In genomic region chr11:46277313-46277622, GRCh38 we compare ENCODE assay signal across 7 cellular contexts. TPM values are rescaled to one million over a fixed set of nuclear protein-coding genes. Genes with fewer than 3 reads are reported as not detected.
DNase-seq lines count a peak whose midpoint lies in the region; ATAC-seq, FAIRE-seq and TF ChIP-seq lines count a peak whose summit lies in the region.

No MANE protein-coding gene starts in this region.

- H3K27me3 Mint-ChIP-seq in stimulated activated memory B cell treated with anti-CD40 and anti-IgM and Interleukin-4, amounts not matched to agents 10 μg/mL and 1 μg/mL and 100 μg/mL, for 72 hours: peaks cover 67% of the 10 kb centered on the region

- H3K9me3 Mint-ChIP-seq in stimulated activated memory B cell treated with anti-CD40 and anti-IgM and Interleukin-4, amounts not matched to agents 10 μg/mL and 1 μg/mL and 100 μg/mL, for 72 hours: no peaks in the 10 kb centered on the region

- H3K27ac Mint-ChIP-seq in stimulated activated memory B cell treated with anti-CD40 and anti-IgM and Interleukin-4, amounts not matched to agents 10 μg/mL and 1 μg/mL and 100 μg/mL, for 72 hours: no peak overlapping the region

- peak overlapping the region; percentile 75 for H3K4me3 ChIP-seq in SK-N-MC

- no peak for FAIRE-seq in H54 (lab: Jason Lieb, UNC)

- H3K9me3 ChIP-seq in SK-N-MC (ENCODE audit: low read depth, low read length): no peaks in the 10 kb centered on the region

- peak overlapping the region; percentile 19 for H3K4me3 Mint-ChIP-seq in stimulated activated memory B cell treated with anti-CD40 and anti-IgM and Interleukin-4, amounts not matched to agents 10 μg/mL and 1 μg/mL and 100 μg/mL, for 72 hours

- TF ChIP-seq POLR2A in H54 (IDR thresholded peaks at IDR 0.05; ENCODE audit: low read depth, low read length): no peak

- no peak overlapping the region for H3K27ac ChIP-seq in SK-N-MC

- DNase-seq in H54 (ENCODE audit: insufficient read length, low spot score): peak; percentile 86
- no peak for DNase-seq in SK-N-MC (ENCODE audit: low read depth, low spot score)
- DNase-seq in left cardiac atrium: peak; percentile 72
- no peak for DNase-seq in mucosa of gallbladder (ENCODE audit: low spot score)
- DNase-seq in stimulated activated CD4-positive, alpha-beta T cell treated with anti-CD3 and anti-CD28 coated beads, Interleukin-2, amount 100 ng/mL, for 48 hours: no peak
- DNase-seq in T-helper 2 cell: no peak

- H3K9ac ChIP-seq in SK-N-MC (ENCODE audit: insufficient read length): peak overlapping the region; percentile 37

- no peaks in the 10 kb centered on the region for H3K36me3 Mint-ChIP-seq in stimulated activated memory B cell treated with anti-CD40 and anti-IgM and Interleukin-4, amounts not matched to agents 10 μg/mL and 1 μg/mL and 100 μg/mL, for 72 hours

- intact Hi-C loops in left cardiac atrium (cut with DNase I): no loop called here

- ATAC-seq in left cardiac atrium: no peak
- no peak for ATAC-seq in stimulated activated memory B cell treated with anti-CD40 and anti-IgM and Interleukin-4, amounts not matched to agents 10 μg/mL and 1 μg/mL and 100 μg/mL, for 72 hours

- no peaks in the 10 kb centered on the region for H3K36me3 ChIP-seq in SK-N-MC (ENCODE audit: insufficient read depth, low read length)

- no peaks in the 10 kb centered on the region for H3K4me1 Mint-ChIP-seq in stimulated activated memory B cell treated with anti-CD40 and anti-IgM and Interleukin-4, amounts not matched to agents 10 μg/mL and 1 μg/mL and 100 μg/mL, for 72 hours

RNA-seq across cellular contexts. Expression of gene CREB3L1, which starts 0.2 kb away (rescaled TPM):
- total RNA-seq in left cardiac atrium: 10 to 100 TPM; 20.7 to 28.0 TPM
- 81.6 TPM for total RNA-seq in mucosa of gallbladder

Comparison
In these comparisons a context has a peak if more than half of its experiments do, and no peak if none do; other contexts are left out.
1. DNase-seq: peak in H54 (single experiment) and left cardiac atrium (single experiment); none in SK-N-MC (single experiment), mucosa of gallbladder (single experiment), stimulated activated CD4-positive, alpha-beta T cell treated with anti-CD3 and anti-CD28 coated beads, Interleukin-2, amount 100 ng/mL, for 48 hours (0 of 2) and T-helper 2 cell (0 of 5).